In genomic region chr16:87586201-87586782, GRCh38 we compare ENCODE assay signal across 1 cellular context.
TF ChIP-seq lines count a peak whose summit lies in the region.

No MANE protein-coding gene starts in this region.

TF ChIP-seq in H1, 55 proteins besides CTCF, POLR2A, EP300 and RAD21:
- TF ChIP-seq MAX (IDR thresholded peaks at IDR 0.05) (no peak), SUZ12 (IDR thresholded peaks at IDR 0.05; ENCODE audit: low read length) (no peak), TEAD4 (IDR thresholded peaks at IDR 0.05; ENCODE audit: low read depth, low read length) (no peak), E2F6 (IDR thresholded peaks at IDR 0.05) (no peak), FOSL1 (IDR thresholded peaks at IDR 0.05; ENCODE audit: insufficient read depth, low read depth, low read length) (no peak), MAFK (IDR thresholded peaks at IDR 0.05; ENCODE audit: low read depth, low read length) (no peak), TBP (IDR thresholded peaks at IDR 0.05; ENCODE audit: low read depth, low read length) (no peak), KDM4A (IDR thresholded peaks at IDR 0.05; ENCODE audit: low read depth, low read length, severe bottlenecking) (no peak), TAF1 (IDR thresholded peaks at IDR 0.05; ENCODE audit: low read depth, low read length) (no peak), SIRT6 (IDR thresholded peaks at IDR 0.05; ENCODE audit: low read length) (no peak), HDAC6 (IDR thresholded peaks at IDR 0.05; ENCODE audit: low read depth, low read length) (no peak), ZNF274 (IDR thresholded peaks at IDR 0.05; ENCODE audit: borderline replicate concordance, extremely low read depth, low read length) (no peak), SIN3A (conservative IDR thresholded peaks at IDR 0.05 in 1 of 2, IDR thresholded peaks at IDR 0.05 in 1 of 2; ENCODE audit: low read depth in 1 of 2, low read length in 2 of 2) (no peak), NANOG (IDR thresholded peaks at IDR 0.05; ENCODE audit: insufficient read depth, low read depth, low read length, poor library complexity, severe bottlenecking) (no peak), YY1 (IDR thresholded peaks at IDR 0.05; ENCODE audit: low read depth, low read length) (no peak), ATF2 (IDR thresholded peaks at IDR 0.05; ENCODE audit: low read length) (no peak), HDAC2 (IDR thresholded peaks at IDR 0.05; ENCODE audit: borderline replicate concordance in 1 of 2, low read depth in 2 of 2, low read length in 2 of 2) (no peak), BCL11A (IDR thresholded peaks at IDR 0.05; ENCODE audit: low read depth in 2 of 2, low read length in 2 of 2) (no peak)
